Comparison of ENCODE assay signal across 8 cellular contexts in genomic region chr2:227164745-227165350, GRCh38. TPM values are rescaled to one million over a fixed set of nuclear protein-coding genes. Genes with fewer than 3 reads are reported as not detected.
DNase-seq lines count a peak whose midpoint lies in the region; ATAC-seq and TF ChIP-seq lines count a peak whose summit lies in the region.

No MANE protein-coding gene starts in this region.

- H3K9me3 ChIP-seq in HUES64 (ENCODE audit: insufficient read depth, low read depth, low read length) = no peaks in the 10 kb centered on the region

- H3K27ac Mint-ChIP-seq in brain = no peak overlapping the region

- peaks cover 11 to 24% (median 14%) of the 10 kb centered on the region in 5 experiments for H3K9me3 Mint-ChIP-seq in brain

- peaks cover 80% of the 10 kb centered on the region for H3K27me3 Mint-ChIP-seq in brain

- DNase-seq in NCI-H2029 (lab: John Stamatoyannopoulos, UW) (peak; percentile 8), NCI-H2029 treated with DMSO at 0.1 percent for 48 hours (lab: John Stamatoyannopoulos, UW) (no peak), lower leg skin (ENCODE audit: low spot score in 2 of 2) (no peak), GF-D8 (lab: John Stamatoyannopoulos, UW) (no peak)

- intact Hi-C loops in lower leg skin (cut with DNase I; ENCODE audit: low total_unique reads) = no loop called here

- H3K27ac ChIP-seq in HUES64 (ENCODE audit: low read depth, low read length) (no peak overlapping the region), urinary bladder (ENCODE audit: low read depth) (no peak overlapping the region)

- peak; percentile 64 for ATAC-seq in GM21576 (IDR thresholded peaks at IDR 0.05; ENCODE audit: unreplicated experiment)

- H3K27me3 ChIP-seq in HUES64 (ENCODE audit: insufficient read depth, low read length) = peaks cover 78% of the 10 kb centered on the region

- TF ChIP-seq POLR2A in lower leg skin (IDR thresholded peaks at IDR 0.05) = no peak

- H3K36me3 ChIP-seq in HUES64 (ENCODE audit: insufficient read depth, low read length) (no peaks in the 10 kb centered on the region), urinary bladder (ENCODE audit: insufficient read depth) (no peaks in the 10 kb centered on the region)

- peaks cover 5% of the 10 kb centered on the region for H3K4me1 Mint-ChIP-seq in brain

- peak overlapping the region; percentile 50 to 83 (median 78) for H3K4me3 Mint-ChIP-seq in brain

- TF ChIP-seq CTCF in brain (conservative IDR thresholded peaks at IDR 0.05) (no peak), lower leg skin (IDR thresholded peaks at IDR 0.05) (no peak)

- peak overlapping the region; percentile 66 for H3K4me3 ChIP-seq in HUES64 (ENCODE audit: low read length)
- H3K4me3 ChIP-seq in lower leg skin (ENCODE audit: low read depth, poor library complexity, severe bottlenecking) = peak overlapping the region; percentile 23
- H3K4me3 ChIP-seq in urinary bladder (ENCODE audit: low read depth, low read length) = peak overlapping the region; percentile 46

- 1% methylated on average over 39 of the region's 39 CpGs for WGBS in HUES64
- 2% methylated on average over 25 to 38 of the region's 39 CpGs for WGBS in lower leg skin, 2 donors
- WGBS in urinary bladder = 2% methylated on average over 39 of the region's 39 CpGs

- no peaks in the 10 kb centered on the region for H3K4me1 ChIP-seq in HUES64 (ENCODE audit: insufficient read depth, low read length)
- no peaks in the 10 kb centered on the region for H3K4me1 ChIP-seq in urinary bladder (ENCODE audit: insufficient read depth)

- no peak overlapping the region for H3K9ac ChIP-seq in HUES64 (ENCODE audit: low read depth, low read length)

- H3K36me3 Mint-ChIP-seq in brain = no peaks in the 10 kb centered on the region

RNA-seq across cellular contexts. Expression of gene COL4A3, which starts 0.4 kb away (rescaled TPM):
- 0.15 TPM for polyA plus RNA-seq in HUES64 (2013, experiment 1 of 2)
- polyA plus RNA-seq in HUES64 (2013, experiment 2 of 2) = 0.19 TPM
- polyA plus RNA-seq in brain (ENCODE audit: insufficient read depth, low read depth, low replicate concordance) (0.15 TPM), urinary bladder (1.4 TPM)
- total RNA-seq in lower leg skin (under 1 TPM; 0.08 to 0.56 (median 0.24) TPM), urinary bladder (0.74 TPM)

RNA-seq across cellular contexts. Expression of gene COL4A4, which starts 0.8 kb away (rescaled TPM):
- polyA plus RNA-seq in HUES64 (2013, experiment 1 of 2) = 0.20 TPM
- polyA plus RNA-seq in HUES64 (2013, experiment 2 of 2) = 0.19 TPM
- polyA plus RNA-seq in brain (ENCODE audit: insufficient read depth, low read depth, low replicate concordance) (0.63 TPM), urinary bladder (2.3 TPM)
- total RNA-seq in lower leg skin (under 1 TPM; 0.04 to 0.58 (median 0.18) TPM), urinary bladder (0.90 TPM)
